In genomic region chr10:75089634-75090033, GRCh38 we compare ENCODE assay signal across 25 cellular contexts.
"Had no signal": no experiment of that assay in that cellular context is flagged by ENCODE, and none has a peak within 500 bp of the region (broad histone marks: within the 10 kb centered on the region; RNA-seq: fewer than 3 reads in every experiment).

No MANE protein-coding gene starts in this region.

- H3K4me1 ChIP-seq: esophagus squamous epithelium, heart right ventricle, left lung, lower lobe of right lung had no signal

- H3K4me3 Mint-ChIP-seq: dendritic cell treated with granulocyte-macrophage colony-stimulating factor and Interleukin-4, amounts not matched to agents 40 ng/mL and 50 ng/mL, for 4 days; effector memory CD8-positive, alpha-beta T cell; endodermal cell; mesothelial cell of epicardium; naive B cell; naive thymus-derived CD8-positive, alpha-beta T cell had no signal

- H3K4me3 ChIP-seq: esophagus squamous epithelium, gastrocnemius medialis, heart right ventricle, left lung, lower lobe of right lung, mucosa of descending colon had no signal

- H3K27ac Mint-ChIP-seq: dendritic cell treated with granulocyte-macrophage colony-stimulating factor and Interleukin-4, amounts not matched to agents 40 ng/mL and 50 ng/mL, for 4 days; effector memory CD8-positive, alpha-beta T cell; endodermal cell; mesothelial cell of epicardium; naive B cell had no signal

- H3K36me3 Mint-ChIP-seq: mesothelial cell of epicardium; naive B cell; naive thymus-derived CD8-positive, alpha-beta T cell had no signal

- ATAC-seq: effector memory CD8-positive, alpha-beta T cell; esophagus mucosa; gastrocnemius medialis; heart right ventricle; left cardiac atrium; left lung; left ventricle myocardium superior; lower lobe of right lung; mucosa of descending colon; naive thymus-derived CD8-positive, alpha-beta T cell had no signal

- H3K27me3 ChIP-seq: gastrocnemius medialis, heart right ventricle, left lung had no signal

- H3K9me3 Mint-ChIP-seq: dendritic cell treated with granulocyte-macrophage colony-stimulating factor and Interleukin-4, amounts not matched to agents 40 ng/mL and 50 ng/mL, for 4 days; effector memory CD8-positive, alpha-beta T cell; endodermal cell; mesothelial cell of epicardium; naive B cell; naive thymus-derived CD8-positive, alpha-beta T cell had no signal

- H3K27ac ChIP-seq: epithelial cell of prostate, esophagus squamous epithelium, gastrocnemius medialis, heart right ventricle, left lung, lower lobe of right lung had no signal

- H3K27me3 Mint-ChIP-seq: dendritic cell treated with granulocyte-macrophage colony-stimulating factor and Interleukin-4, amounts not matched to agents 40 ng/mL and 50 ng/mL, for 4 days; effector memory CD8-positive, alpha-beta T cell; naive B cell had no signal

- H3K9me3 ChIP-seq: esophagus squamous epithelium, gastrocnemius medialis, heart right ventricle, left lung, lower lobe of right lung, mucosa of descending colon had no signal

- DNase-seq: cortex of kidney; effector CD8-positive, alpha-beta T cell; effector memory CD8-positive, alpha-beta T cell; endodermal cell; erythroblast; esophagus squamous epithelium; foreskin fibroblast; foreskin melanocyte; gastrocnemius medialis; glutamatergic neuron; head of caudate nucleus; heart right ventricle; hippocampal formation; left cardiac atrium; left lung; left ventricle myocardium superior; lower lobe of right lung; mesenchymal stem cell; mucosa of descending colon; naive B cell; naive thymus-derived CD8-positive, alpha-beta T cell had no signal

- H3K36me3 ChIP-seq: esophagus squamous epithelium, heart right ventricle, left lung, lower lobe of right lung had no signal
